Comparison of ENCODE assay signal across 1 cellular context in genomic region chr2:170743530-170744239, GRCh38.
TF ChIP-seq lines count a peak whose summit lies in the region.

No MANE protein-coding gene starts in this region.

TF ChIP-seq in K562, 482 proteins besides CTCF, POLR2A, EP300 and RAD21 (continued from another document and continues in another):
- TF ChIP-seq, protein P1, sequence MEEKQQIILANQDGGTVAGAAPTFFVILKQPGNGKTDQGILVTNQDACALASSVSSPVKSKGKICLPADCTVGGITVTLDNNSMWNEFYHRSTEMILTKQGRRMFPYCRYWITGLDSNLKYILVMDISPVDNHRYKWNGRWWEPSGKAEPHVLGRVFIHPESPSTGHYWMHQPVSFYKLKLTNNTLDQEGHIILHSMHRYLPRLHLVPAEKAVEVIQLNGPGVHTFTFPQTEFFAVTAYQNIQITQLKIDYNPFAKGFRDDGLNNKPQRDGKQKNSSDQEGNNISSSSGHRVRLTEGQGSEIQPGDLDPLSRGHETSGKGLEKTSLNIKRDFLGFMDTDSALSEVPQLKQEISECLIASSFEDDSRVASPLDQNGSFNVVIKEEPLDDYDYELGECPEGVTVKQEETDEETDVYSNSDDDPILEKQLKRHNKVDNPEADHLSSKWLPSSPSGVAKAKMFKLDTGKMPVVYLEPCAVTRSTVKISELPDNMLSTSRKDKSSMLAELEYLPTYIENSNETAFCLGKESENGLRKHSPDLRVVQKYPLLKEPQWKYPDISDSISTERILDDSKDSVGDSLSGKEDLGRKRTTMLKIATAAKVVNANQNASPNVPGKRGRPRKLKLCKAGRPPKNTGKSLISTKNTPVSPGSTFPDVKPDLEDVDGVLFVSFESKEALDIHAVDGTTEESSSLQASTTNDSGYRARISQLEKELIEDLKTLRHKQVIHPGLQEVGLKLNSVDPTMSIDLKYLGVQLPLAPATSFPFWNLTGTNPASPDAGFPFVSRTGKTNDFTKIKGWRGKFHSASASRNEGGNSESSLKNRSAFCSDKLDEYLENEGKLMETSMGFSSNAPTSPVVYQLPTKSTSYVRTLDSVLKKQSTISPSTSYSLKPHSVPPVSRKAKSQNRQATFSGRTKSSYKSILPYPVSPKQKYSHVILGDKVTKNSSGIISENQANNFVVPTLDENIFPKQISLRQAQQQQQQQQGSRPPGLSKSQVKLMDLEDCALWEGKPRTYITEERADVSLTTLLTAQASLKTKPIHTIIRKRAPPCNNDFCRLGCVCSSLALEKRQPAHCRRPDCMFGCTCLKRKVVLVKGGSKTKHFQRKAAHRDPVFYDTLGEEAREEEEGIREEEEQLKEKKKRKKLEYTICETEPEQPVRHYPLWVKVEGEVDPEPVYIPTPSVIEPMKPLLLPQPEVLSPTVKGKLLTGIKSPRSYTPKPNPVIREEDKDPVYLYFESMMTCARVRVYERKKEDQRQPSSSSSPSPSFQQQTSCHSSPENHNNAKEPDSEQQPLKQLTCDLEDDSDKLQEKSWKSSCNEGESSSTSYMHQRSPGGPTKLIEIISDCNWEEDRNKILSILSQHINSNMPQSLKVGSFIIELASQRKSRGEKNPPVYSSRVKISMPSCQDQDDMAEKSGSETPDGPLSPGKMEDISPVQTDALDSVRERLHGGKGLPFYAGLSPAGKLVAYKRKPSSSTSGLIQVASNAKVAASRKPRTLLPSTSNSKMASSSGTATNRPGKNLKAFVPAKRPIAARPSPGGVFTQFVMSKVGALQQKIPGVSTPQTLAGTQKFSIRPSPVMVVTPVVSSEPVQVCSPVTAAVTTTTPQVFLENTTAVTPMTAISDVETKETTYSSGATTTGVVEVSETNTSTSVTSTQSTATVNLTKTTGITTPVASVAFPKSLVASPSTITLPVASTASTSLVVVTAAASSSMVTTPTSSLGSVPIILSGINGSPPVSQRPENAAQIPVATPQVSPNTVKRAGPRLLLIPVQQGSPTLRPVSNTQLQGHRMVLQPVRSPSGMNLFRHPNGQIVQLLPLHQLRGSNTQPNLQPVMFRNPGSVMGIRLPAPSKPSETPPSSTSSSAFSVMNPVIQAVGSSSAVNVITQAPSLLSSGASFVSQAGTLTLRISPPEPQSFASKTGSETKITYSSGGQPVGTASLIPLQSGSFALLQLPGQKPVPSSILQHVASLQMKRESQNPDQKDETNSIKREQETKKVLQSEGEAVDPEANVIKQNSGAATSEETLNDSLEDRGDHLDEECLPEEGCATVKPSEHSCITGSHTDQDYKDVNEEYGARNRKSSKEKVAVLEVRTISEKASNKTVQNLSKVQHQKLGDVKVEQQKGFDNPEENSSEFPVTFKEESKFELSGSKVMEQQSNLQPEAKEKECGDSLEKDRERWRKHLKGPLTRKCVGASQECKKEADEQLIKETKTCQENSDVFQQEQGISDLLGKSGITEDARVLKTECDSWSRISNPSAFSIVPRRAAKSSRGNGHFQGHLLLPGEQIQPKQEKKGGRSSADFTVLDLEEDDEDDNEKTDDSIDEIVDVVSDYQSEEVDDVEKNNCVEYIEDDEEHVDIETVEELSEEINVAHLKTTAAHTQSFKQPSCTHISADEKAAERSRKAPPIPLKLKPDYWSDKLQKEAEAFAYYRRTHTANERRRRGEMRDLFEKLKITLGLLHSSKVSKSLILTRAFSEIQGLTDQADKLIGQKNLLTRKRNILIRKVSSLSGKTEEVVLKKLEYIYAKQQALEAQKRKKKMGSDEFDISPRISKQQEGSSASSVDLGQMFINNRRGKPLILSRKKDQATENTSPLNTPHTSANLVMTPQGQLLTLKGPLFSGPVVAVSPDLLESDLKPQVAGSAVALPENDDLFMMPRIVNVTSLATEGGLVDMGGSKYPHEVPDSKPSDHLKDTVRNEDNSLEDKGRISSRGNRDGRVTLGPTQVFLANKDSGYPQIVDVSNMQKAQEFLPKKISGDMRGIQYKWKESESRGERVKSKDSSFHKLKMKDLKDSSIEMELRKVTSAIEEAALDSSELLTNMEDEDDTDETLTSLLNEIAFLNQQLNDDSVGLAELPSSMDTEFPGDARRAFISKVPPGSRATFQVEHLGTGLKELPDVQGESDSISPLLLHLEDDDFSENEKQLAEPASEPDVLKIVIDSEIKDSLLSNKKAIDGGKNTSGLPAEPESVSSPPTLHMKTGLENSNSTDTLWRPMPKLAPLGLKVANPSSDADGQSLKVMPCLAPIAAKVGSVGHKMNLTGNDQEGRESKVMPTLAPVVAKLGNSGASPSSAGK (IDR thresholded peaks at IDR 0.05) = 0 out of 2 replicates have a peak, but pooled peaks have one; percentile 12
- TF ChIP-seq ZZZ3 (IDR thresholded peaks at IDR 0.05) (no peak), SMARCB1 (IDR thresholded peaks at IDR 0.05; ENCODE audit: insufficient read length, low read depth) (no peak), XRCC5 (IDR thresholded peaks at IDR 0.05; ENCODE audit: low read depth, low read length) (0 out of 2 replicates have a peak, but pooled peaks have one; percentile 2), ZNF696 (CRISPR knock-in tag; conservative IDR thresholded peaks at IDR 0.05) (0 out of 2 replicates have a peak, but pooled peaks have one; percentile 34), ARID1B (IDR thresholded peaks at IDR 0.05) (peak; percentile 90), PCBP2 (IDR thresholded peaks at IDR 0.05; ENCODE audit: low read depth, low read length, poor library complexity, severe bottlenecking) (no peak), CC2D1A (IDR thresholded peaks at IDR 0.05) (peak; percentile 74; the same call in 1 of the 2 replicates), TCF15 (CRISPR knock-in tag; IDR thresholded peaks at IDR 0.05) (0 out of 2 replicates have a peak, but pooled peaks have one; percentile 58), KAT2B (IDR thresholded peaks at IDR 0.05; ENCODE audit: low read depth, low read length) (no peak), RERE (CRISPR knock-in tag; IDR thresholded peaks at IDR 0.05; ENCODE audit: borderline replicate concordance) (0 out of 2 replicates have a peak, but pooled peaks have one; percentile 69), KAT7 (CRISPR knock-in tag; IDR thresholded peaks at IDR 0.05; ENCODE audit: borderline replicate concordance) (peak; percentile 83; the same call in 1 of the 2 replicates), TAF1 (IDR thresholded peaks at IDR 0.05; ENCODE audit: control insufficient read depth, extremely low read depth, insufficient read depth, low read length, severe bottlenecking) (peak; percentile 42), L3MBTL2 (IDR thresholded peaks at IDR 0.05) (peak; percentile 17; the same call in 1 of the 2 replicates), LCOR (CRISPR knock-in tag; IDR thresholded peaks at IDR 0.05) (peak; percentile 64), KAT8 (IDR thresholded peaks at IDR 0.05; ENCODE audit: low read depth) (no peak), HCFC1 (IDR thresholded peaks at IDR 0.05; ENCODE audit: low read depth, low read length) (peak; percentile 24; the same call in 1 of the 2 replicates), PHF20 (IDR thresholded peaks at IDR 0.05; ENCODE audit: partially characterized antibody) (no peak), ATF1 (CRISPR knock-in tag; IDR thresholded peaks at IDR 0.05) (no peak), ATF1 (tag; IDR thresholded peaks at IDR 0.05) (0 out of 2 replicates have a peak, but pooled peaks have one; percentile 28)
- TF ChIP-seq, protein P2, sequence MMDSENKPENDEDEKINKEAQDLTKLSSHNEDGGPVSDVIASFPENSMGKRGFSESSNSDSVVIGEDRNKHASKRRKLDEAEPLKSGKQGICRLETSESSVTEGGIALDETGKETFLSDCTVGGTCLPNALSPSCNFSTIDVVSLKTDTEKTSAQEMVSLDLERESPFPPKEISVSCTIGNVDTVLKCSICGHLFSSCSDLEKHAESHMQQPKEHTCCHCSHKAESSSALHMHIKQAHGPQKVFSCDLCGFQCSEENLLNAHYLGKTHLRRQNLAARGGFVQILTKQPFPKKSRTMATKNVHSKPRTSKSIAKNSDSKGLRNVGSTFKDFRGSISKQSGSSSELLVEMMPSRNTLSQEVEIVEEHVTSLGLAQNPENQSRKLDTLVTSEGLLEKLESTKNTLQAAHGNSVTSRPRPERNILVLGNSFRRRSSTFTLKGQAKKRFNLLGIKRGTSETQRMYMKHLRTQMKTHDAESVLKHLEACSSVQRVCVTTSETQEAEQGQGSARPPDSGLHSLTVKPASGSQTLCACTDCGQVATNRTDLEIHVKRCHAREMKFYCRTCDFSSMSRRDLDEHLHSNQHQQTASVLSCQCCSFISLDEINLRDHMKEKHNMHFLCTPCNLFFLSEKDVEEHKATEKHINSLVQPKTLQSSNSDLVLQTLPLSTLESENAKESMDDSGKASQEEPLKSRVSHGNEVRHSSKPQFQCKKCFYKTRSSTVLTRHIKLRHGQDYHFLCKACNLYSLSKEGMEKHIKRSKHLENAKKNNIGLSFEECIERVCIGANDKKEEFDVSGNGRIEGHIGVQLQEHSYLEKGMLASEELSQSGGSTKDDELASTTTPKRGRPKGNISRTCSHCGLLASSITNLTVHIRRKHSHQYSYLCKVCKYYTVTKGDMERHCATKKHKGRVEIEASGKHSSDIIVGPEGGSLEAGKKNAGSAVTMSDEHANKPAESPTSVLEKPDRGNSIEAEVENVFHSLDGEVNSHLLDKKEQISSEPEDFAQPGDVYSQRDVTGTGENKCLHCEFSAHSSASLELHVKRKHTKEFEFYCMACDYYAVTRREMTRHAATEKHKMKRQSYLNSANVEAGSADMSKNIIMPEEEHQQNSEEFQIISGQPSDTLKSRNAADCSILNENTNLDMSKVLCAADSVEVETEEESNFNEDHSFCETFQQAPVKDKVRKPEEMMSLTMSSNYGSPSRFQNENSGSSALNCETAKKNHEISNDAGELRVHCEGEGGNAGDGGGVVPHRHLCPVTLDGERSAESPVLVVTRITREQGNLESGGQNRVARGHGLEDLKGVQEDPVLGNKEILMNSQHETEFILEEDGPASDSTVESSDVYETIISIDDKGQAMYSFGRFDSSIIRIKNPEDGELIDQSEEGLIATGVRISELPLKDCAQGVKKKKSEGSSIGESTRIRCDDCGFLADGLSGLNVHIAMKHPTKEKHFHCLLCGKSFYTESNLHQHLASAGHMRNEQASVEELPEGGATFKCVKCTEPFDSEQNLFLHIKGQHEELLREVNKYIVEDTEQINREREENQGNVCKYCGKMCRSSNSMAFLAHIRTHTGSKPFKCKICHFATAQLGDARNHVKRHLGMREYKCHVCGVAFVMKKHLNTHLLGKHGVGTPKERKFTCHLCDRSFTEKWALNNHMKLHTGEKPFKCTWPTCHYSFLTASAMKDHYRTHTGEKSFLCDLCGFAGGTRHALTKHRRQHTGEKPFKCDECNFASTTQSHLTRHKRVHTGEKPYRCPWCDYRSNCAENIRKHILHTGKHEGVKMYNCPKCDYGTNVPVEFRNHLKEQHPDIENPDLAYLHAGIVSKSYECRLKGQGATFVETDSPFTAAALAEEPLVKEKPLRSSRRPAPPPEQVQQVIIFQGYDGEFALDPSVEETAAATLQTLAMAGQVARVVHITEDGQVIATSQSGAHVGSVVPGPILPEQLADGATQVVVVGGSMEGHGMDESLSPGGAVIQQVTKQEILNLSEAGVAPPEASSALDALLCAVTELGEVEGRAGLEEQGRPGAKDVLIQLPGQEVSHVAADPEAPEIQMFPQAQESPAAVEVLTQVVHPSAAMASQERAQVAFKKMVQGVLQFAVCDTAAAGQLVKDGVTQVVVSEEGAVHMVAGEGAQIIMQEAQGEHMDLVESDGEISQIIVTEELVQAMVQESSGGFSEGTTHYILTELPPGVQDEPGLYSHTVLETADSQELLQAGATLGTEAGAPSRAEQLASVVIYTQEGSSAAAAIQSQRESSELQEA (IDR thresholded peaks at IDR 0.05; ENCODE audit: low read depth) = no peak
- TF ChIP-seq, protein P3, sequence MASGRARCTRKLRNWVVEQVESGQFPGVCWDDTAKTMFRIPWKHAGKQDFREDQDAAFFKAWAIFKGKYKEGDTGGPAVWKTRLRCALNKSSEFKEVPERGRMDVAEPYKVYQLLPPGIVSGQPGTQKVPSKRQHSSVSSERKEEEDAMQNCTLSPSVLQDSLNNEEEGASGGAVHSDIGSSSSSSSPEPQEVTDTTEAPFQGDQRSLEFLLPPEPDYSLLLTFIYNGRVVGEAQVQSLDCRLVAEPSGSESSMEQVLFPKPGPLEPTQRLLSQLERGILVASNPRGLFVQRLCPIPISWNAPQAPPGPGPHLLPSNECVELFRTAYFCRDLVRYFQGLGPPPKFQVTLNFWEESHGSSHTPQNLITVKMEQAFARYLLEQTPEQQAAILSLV (tag; IDR thresholded peaks at IDR 0.05) = no peak
- TF ChIP-seq, protein P4, sequence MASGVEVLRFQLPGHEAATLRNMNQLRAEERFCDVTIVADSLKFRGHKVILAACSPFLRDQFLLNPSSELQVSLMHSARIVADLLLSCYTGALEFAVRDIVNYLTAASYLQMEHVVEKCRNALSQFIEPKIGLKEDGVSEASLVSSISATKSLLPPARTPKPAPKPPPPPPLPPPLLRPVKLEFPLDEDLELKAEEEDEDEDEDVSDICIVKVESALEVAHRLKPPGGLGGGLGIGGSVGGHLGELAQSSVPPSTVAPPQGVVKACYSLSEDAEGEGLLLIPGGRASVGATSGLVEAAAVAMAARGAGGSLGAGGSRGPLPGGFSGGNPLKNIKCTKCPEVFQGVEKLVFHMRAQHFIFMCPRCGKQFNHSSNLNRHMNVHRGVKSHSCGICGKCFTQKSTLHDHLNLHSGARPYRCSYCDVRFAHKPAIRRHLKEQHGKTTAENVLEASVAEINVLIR (CRISPR knock-in tag; IDR thresholded peaks at IDR 0.05) = no peak
